ENCODE assay signal across 2 cellular contexts in genomic region chr19:18415177-18415867, GRCh38.
TF ChIP-seq lines count a peak whose summit lies in the region.

No MANE protein-coding gene starts in this region.

TF ChIP-seq in GM12878, 131 proteins besides CTCF, POLR2A, EP300 and RAD21 (continues in another document):
- TF ChIP-seq CHD4 (IDR thresholded peaks at IDR 0.05), result 0 out of 2 replicates have a peak, but pooled peaks have one; percentile 72
- TF ChIP-seq, protein P1, sequence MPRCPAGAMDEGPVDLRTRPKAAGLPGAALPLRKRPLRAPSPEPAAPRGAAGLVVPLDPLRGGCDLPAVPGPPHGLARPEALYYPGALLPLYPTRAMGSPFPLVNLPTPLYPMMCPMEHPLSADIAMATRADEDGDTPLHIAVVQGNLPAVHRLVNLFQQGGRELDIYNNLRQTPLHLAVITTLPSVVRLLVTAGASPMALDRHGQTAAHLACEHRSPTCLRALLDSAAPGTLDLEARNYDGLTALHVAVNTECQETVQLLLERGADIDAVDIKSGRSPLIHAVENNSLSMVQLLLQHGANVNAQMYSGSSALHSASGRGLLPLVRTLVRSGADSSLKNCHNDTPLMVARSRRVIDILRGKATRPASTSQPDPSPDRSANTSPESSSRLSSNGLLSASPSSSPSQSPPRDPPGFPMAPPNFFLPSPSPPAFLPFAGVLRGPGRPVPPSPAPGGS (IDR thresholded peaks at IDR 0.05; ENCODE audit: borderline replicate concordance, insufficient read depth, low read depth, low read length, poor library complexity, severe bottlenecking), result no peak
- no peak for TF ChIP-seq MYC (IDR thresholded peaks at IDR 0.05; ENCODE audit: insufficient read depth, insufficient read length, insufficient replicate concordance, low read length, severe bottlenecking)
- no peak for TF ChIP-seq ZZZ3 (IDR thresholded peaks at IDR 0.05; ENCODE audit: control insufficient read depth, insufficient read length, low read depth)
- TF ChIP-seq USF1 (IDR thresholded peaks at IDR 0.05; ENCODE audit: borderline replicate concordance, extremely low read length, insufficient read depth, low read depth, low read length), result no peak
- no peak for TF ChIP-seq ZNF207 (IDR thresholded peaks at IDR 0.05; ENCODE audit: borderline replicate concordance)
- no peak for TF ChIP-seq FOS (IDR thresholded peaks at IDR 0.05; ENCODE audit: borderline replicate concordance, extremely low read depth, insufficient read length)
- no peak for TF ChIP-seq RCOR1 (conservative IDR thresholded peaks at IDR 0.05; ENCODE audit: low read depth, low read length)
- no peak for TF ChIP-seq CBFB (IDR thresholded peaks at IDR 0.05; ENCODE audit: low read depth)
- TF ChIP-seq, protein P2, sequence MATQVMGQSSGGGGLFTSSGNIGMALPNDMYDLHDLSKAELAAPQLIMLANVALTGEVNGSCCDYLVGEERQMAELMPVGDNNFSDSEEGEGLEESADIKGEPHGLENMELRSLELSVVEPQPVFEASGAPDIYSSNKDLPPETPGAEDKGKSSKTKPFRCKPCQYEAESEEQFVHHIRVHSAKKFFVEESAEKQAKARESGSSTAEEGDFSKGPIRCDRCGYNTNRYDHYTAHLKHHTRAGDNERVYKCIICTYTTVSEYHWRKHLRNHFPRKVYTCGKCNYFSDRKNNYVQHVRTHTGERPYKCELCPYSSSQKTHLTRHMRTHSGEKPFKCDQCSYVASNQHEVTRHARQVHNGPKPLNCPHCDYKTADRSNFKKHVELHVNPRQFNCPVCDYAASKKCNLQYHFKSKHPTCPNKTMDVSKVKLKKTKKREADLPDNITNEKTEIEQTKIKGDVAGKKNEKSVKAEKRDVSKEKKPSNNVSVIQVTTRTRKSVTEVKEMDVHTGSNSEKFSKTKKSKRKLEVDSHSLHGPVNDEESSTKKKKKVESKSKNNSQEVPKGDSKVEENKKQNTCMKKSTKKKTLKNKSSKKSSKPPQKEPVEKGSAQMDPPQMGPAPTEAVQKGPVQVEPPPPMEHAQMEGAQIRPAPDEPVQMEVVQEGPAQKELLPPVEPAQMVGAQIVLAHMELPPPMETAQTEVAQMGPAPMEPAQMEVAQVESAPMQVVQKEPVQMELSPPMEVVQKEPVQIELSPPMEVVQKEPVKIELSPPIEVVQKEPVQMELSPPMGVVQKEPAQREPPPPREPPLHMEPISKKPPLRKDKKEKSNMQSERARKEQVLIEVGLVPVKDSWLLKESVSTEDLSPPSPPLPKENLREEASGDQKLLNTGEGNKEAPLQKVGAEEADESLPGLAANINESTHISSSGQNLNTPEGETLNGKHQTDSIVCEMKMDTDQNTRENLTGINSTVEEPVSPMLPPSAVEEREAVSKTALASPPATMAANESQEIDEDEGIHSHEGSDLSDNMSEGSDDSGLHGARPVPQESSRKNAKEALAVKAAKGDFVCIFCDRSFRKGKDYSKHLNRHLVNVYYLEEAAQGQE (IDR thresholded peaks at IDR 0.05; ENCODE audit: low read depth, low read length), result no peak
- TF ChIP-seq, protein P3, sequence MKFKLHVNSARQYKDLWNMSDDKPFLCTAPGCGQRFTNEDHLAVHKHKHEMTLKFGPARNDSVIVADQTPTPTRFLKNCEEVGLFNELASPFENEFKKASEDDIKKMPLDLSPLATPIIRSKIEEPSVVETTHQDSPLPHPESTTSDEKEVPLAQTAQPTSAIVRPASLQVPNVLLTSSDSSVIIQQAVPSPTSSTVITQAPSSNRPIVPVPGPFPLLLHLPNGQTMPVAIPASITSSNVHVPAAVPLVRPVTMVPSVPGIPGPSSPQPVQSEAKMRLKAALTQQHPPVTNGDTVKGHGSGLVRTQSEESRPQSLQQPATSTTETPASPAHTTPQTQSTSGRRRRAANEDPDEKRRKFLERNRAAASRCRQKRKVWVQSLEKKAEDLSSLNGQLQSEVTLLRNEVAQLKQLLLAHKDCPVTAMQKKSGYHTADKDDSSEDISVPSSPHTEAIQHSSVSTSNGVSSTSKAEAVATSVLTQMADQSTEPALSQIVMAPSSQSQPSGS (IDR thresholded peaks at IDR 0.05; ENCODE audit: low read length), result no peak
- 0 out of 2 replicates have a peak, but pooled peaks have one; percentile 9 for TF ChIP-seq SPI1 (IDR thresholded peaks at IDR 0.05; ENCODE audit: borderline replicate concordance, insufficient read depth, low read depth, low read length)
- TF ChIP-seq, protein P4, sequence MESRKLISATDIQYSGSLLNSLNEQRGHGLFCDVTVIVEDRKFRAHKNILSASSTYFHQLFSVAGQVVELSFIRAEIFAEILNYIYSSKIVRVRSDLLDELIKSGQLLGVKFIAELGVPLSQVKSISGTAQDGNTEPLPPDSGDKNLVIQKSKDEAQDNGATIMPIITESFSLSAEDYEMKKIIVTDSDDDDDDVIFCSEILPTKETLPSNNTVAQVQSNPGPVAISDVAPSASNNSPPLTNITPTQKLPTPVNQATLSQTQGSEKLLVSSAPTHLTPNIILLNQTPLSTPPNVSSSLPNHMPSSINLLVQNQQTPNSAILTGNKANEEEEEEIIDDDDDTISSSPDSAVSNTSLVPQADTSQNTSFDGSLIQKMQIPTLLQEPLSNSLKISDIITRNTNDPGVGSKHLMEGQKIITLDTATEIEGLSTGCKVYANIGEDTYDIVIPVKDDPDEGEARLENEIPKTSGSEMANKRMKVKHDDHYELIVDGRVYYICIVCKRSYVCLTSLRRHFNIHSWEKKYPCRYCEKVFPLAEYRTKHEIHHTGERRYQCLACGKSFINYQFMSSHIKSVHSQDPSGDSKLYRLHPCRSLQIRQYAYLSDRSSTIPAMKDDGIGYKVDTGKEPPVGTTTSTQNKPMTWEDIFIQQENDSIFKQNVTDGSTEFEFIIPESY (IDR thresholded peaks at IDR 0.05), result no peak
- TF ChIP-seq SP1 (IDR thresholded peaks at IDR 0.05; ENCODE audit: low read depth, low read length), result no peak

TF ChIP-seq in SK-N-SH, 30 proteins besides CTCF, POLR2A, EP300 and RAD21:
- no peak for TF ChIP-seq NRF1 (IDR thresholded peaks at IDR 0.05; ENCODE audit: low read depth, low read length)
- TF ChIP-seq POLR2AphosphoS5 (IDR thresholded peaks at IDR 0.05; ENCODE audit: low read depth, low read length), result no peak
- TF ChIP-seq MAX (IDR thresholded peaks at IDR 0.05; ENCODE audit: low read depth), result no peak
- TF ChIP-seq, protein P5, sequence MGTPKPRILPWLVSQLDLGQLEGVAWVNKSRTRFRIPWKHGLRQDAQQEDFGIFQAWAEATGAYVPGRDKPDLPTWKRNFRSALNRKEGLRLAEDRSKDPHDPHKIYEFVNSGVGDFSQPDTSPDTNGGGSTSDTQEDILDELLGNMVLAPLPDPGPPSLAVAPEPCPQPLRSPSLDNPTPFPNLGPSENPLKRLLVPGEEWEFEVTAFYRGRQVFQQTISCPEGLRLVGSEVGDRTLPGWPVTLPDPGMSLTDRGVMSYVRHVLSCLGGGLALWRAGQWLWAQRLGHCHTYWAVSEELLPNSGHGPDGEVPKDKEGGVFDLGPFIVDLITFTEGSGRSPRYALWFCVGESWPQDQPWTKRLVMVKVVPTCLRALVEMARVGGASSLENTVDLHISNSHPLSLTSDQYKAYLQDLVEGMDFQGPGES (IDR thresholded peaks at IDR 0.05; ENCODE audit: low read depth, low read length), result no peak
- no peak for TF ChIP-seq USF2 (IDR thresholded peaks at IDR 0.05; ENCODE audit: borderline replicate concordance, low read depth, low read length)
- TF ChIP-seq TAF1 (IDR thresholded peaks at IDR 0.05; ENCODE audit: borderline replicate concordance, low read depth, low read length), result no peak
- no peak for TF ChIP-seq GABPA (IDR thresholded peaks at IDR 0.05; ENCODE audit: low read depth)
- no peak for TF ChIP-seq TCF12 (IDR thresholded peaks at IDR 0.05)
- no peak for TF ChIP-seq SMC3 (IDR thresholded peaks at IDR 0.05; ENCODE audit: low read depth, low read length)
- no peak for TF ChIP-seq FOXJ3 (CRISPR knock-in tag; IDR thresholded peaks at IDR 0.05)
- no peak for TF ChIP-seq FOSL2 (IDR thresholded peaks at IDR 0.05; ENCODE audit: borderline replicate concordance, low read depth)
- no peak for TF ChIP-seq MXI1 (IDR thresholded peaks at IDR 0.05; ENCODE audit: low read depth, low read length)
- TF ChIP-seq RFX5 (IDR thresholded peaks at IDR 0.05; ENCODE audit: low read length), result no peak
- TF ChIP-seq, protein P2 (IDR thresholded peaks at IDR 0.05; ENCODE audit: low read depth, low read length), result no peak
- no peak for TF ChIP-seq GATA2 (CRISPR knock-in tag; IDR thresholded peaks at IDR 0.05)
- TF ChIP-seq FOXM1 (IDR thresholded peaks at IDR 0.05; ENCODE audit: low read depth), result no peak
- no peak for TF ChIP-seq JUND (IDR thresholded peaks at IDR 0.05)
